ENCODE assay signal across 36 cellular contexts in genomic region chr19:3844596-3844995, GRCh38. TPM values are rescaled to one million over a fixed set of nuclear protein-coding genes. Genes with fewer than 3 reads are reported as not detected.
A peak's percentile ranks its signal among the peaks of the same experiment; 100 is the strongest.
DNase-seq lines count a peak whose midpoint lies in the region; ATAC-seq and TF ChIP-seq lines count a peak whose summit lies in the region.
"Had no signal": no experiment of that assay in that cellular context is flagged by ENCODE, and none has a peak within 500 bp of the region (broad histone marks: within the 10 kb centered on the region; RNA-seq: fewer than 3 reads in every experiment).

No MANE protein-coding gene starts in this region.

- peak; percentile 61 for DNase-seq in NCI-H226
- DNase-seq in amniotic epithelial cell (ENCODE audit: low read depth) = peak; percentile 73
- peak; percentile 71 for DNase-seq in iris pigment epithelial cell (ENCODE audit: low read depth)
- no peak for DNase-seq in posterior cingulate gyrus
- DNase-seq in H9 = no peak
- DNase-seq: activated CD4-positive, alpha-beta T cell treated with anti-CD3 and anti-CD28 coated beads for 48 hours; activated naive CD4-positive, alpha-beta T cell treated with anti-CD3 and anti-CD28 coated beads, Interleukin-2, amount 50 U/mL, for 16 hours; Caco-2; DMS53; GDM1; head of caudate nucleus; midbrain; naive B cell; NCI-H2029; NCI-H526; NK-92 treated with Interleukin-12 subunit alpha and Interleukin-12 subunit beta, amount 100 ng/mL, for 24 hours; PC-3; psoas muscle; SHP77 treated with DMSO at 0.1 percent for 48 hours; sigmoid colon; T1000 had no signal

- H3K56ac ChIP-seq in H9 (ENCODE audit: insufficient read length, low read depth, low read length) = no peak overlapping the region

- ATAC-seq in HG03457 (IDR thresholded peaks at IDR 0.05; ENCODE audit: unreplicated experiment) = no peak
- no peak for ATAC-seq in HG03354 (IDR thresholded peaks at IDR 0.05; ENCODE audit: poor library complexity, severe bottlenecking, unreplicated experiment)
- ATAC-seq: activated T-helper 17 cell treated with anti-CD3 and anti-CD28 coated beads, Interleukin-2, amount 50 U/mL, for 72 hours; foreskin keratinocyte; HCT116; K562; PC-3; psoas muscle; stimulated activated effector memory CD8-positive, alpha-beta T cell treated with anti-CD3 and anti-CD28 coated beads, Interleukin-12 subunit alpha, Interleukin-12 subunit beta, amount 100 ng/mL, for 72 hours had no signal

- no peak overlapping the region for H3K4me3 Mint-ChIP-seq in H9
- H3K4me3 Mint-ChIP-seq: activated T-helper 17 cell treated with anti-CD3 and anti-CD28 coated beads, Interleukin-2, amount 50 U/mL, for 72 hours; naive B cell; stimulated activated effector memory CD8-positive, alpha-beta T cell treated with anti-CD3 and anti-CD28 coated beads, Interleukin-12 subunit alpha, Interleukin-12 subunit beta, amount 100 ng/mL, for 72 hours; type B pancreatic cell had no signal

- H3K4me1 ChIP-seq in H9 (ENCODE audit: insufficient read depth, low read length) = no peaks in the 10 kb centered on the region; the same call in 1 of the 2 replicates
- H3K4me1 ChIP-seq: Caco-2, foreskin keratinocyte, psoas muscle, sigmoid colon had no signal

- H3T11ph ChIP-seq in H9 (ENCODE audit: low read length) = no peak overlapping the region

- no peak overlapping the region for H2AFZ ChIP-seq in H9 (ENCODE audit: low read length)

- H3K27ac ChIP-seq in H9 (ENCODE audit: insufficient read length, low read depth, low read length) = no peak overlapping the region
- H3K27ac ChIP-seq: C4-2B, coronary artery, foreskin keratinocyte, psoas muscle, sigmoid colon had no signal

- no peak overlapping the region for H4K8ac ChIP-seq in H9 (replicated peaks; ENCODE audit: insufficient read length, low read depth, low read length)

- peaks cover 0 to 2% of the 10 kb centered on the region in 2 experiments; a peak in 1 of 5 replicates for H3K9me3 Mint-ChIP-seq in H9
- H3K9me3 Mint-ChIP-seq: activated T-helper 17 cell treated with anti-CD3 and anti-CD28 coated beads, Interleukin-2, amount 50 U/mL, for 72 hours; stimulated activated effector memory CD8-positive, alpha-beta T cell treated with anti-CD3 and anti-CD28 coated beads, Interleukin-12 subunit alpha, Interleukin-12 subunit beta, amount 100 ng/mL, for 72 hours had no signal

- no peak overlapping the region for H4K91ac ChIP-seq in H9 (ENCODE audit: insufficient read length, low read depth, low read length)

- H3K27me3 Mint-ChIP-seq in H9 (ENCODE audit: low read depth) = peaks cover 1% of the 10 kb centered on the region
- H3K27me3 Mint-ChIP-seq: naive B cell had no signal

- H3K27me3 ChIP-seq in H9 (ENCODE audit: insufficient read depth, low read length) = no peaks in the 10 kb centered on the region
- H3K27me3 ChIP-seq: sigmoid colon had no signal

- no peak overlapping the region for H2BK20ac ChIP-seq in H9 (ENCODE audit: low read depth, low read length, poor library complexity, severe bottlenecking)

- H3K27ac Mint-ChIP-seq in H9 = no peak overlapping the region
- H3K27ac Mint-ChIP-seq: activated T-helper 17 cell treated with anti-CD3 and anti-CD28 coated beads, Interleukin-2, amount 50 U/mL, for 72 hours; naive B cell; stimulated activated effector memory CD8-positive, alpha-beta T cell treated with anti-CD3 and anti-CD28 coated beads, Interleukin-12 subunit alpha, Interleukin-12 subunit beta, amount 100 ng/mL, for 72 hours; type B pancreatic cell had no signal

- H3K18ac ChIP-seq in H9 (ENCODE audit: insufficient read length, low read depth, low read length) = no peak overlapping the region

- H3K79me2 ChIP-seq in H9 (ENCODE audit: insufficient read depth, low read length) = no peaks in the 10 kb centered on the region

- no CpG with 5 or more reads among the region's 5 CpGs for WGBS in H9 (ENCODE audit: extremely low coverage, insufficient read length, low lambda C conversion rate)

- no peaks in the 10 kb centered on the region for H3K9me3 ChIP-seq in H9 (ENCODE audit: control insufficient read depth, low read depth, low read length)
- H3K9me3 ChIP-seq: Caco-2, psoas muscle, sigmoid colon had no signal

- H3K79me1 ChIP-seq in H9 (ENCODE audit: insufficient read depth, low read depth, low read length, poor library complexity, severe bottlenecking) = no peaks in the 10 kb centered on the region

- no peak overlapping the region for H3K14ac ChIP-seq in H9 (ENCODE audit: insufficient read depth, low read length)

- H2BK120ac ChIP-seq in H9 (ENCODE audit: low read depth, low read length, poor library complexity, severe bottlenecking) = no peak overlapping the region

- no peak overlapping the region for H3K9ac ChIP-seq in H9 (ENCODE audit: extremely low read depth, insufficient read length, low read length)

- no peak overlapping the region for H2BK15ac ChIP-seq in H9 (ENCODE audit: low read depth, low read length)

- no peak overlapping the region for H3K23ac ChIP-seq in H9 (ENCODE audit: insufficient read length, low read depth, low read length)

- H3K4me2 ChIP-seq in H9 (ENCODE audit: insufficient read depth, insufficient read length, low read length) = no peak overlapping the region

- H2AK5ac ChIP-seq in H9 (ENCODE audit: insufficient read length, low read length) = no peak overlapping the region

- no peaks in the 10 kb centered on the region for H3K4me1 Mint-ChIP-seq in H9
- H3K4me1 Mint-ChIP-seq: activated T-helper 17 cell treated with anti-CD3 and anti-CD28 coated beads, Interleukin-2, amount 50 U/mL, for 72 hours; naive B cell; stimulated activated effector memory CD8-positive, alpha-beta T cell treated with anti-CD3 and anti-CD28 coated beads, Interleukin-12 subunit alpha, Interleukin-12 subunit beta, amount 100 ng/mL, for 72 hours had no signal

- H2BK12ac ChIP-seq in H9 (ENCODE audit: insufficient read length, low read depth, low read length) = no peak overlapping the region

- peaks cover 0 to 1% (median 0%) of the 10 kb centered on the region in 3 experiments; a peak in 2 of 7 replicates for H3K36me3 Mint-ChIP-seq in H9 (ENCODE audit: insufficient read depth in 1 of 3, low read depth in 3 of 3)
- H3K36me3 Mint-ChIP-seq: naive B cell; stimulated activated effector memory CD8-positive, alpha-beta T cell treated with anti-CD3 and anti-CD28 coated beads, Interleukin-12 subunit alpha, Interleukin-12 subunit beta, amount 100 ng/mL, for 72 hours; type B pancreatic cell had no signal

- no peak for TF ChIP-seq CTCF in H9 (conservative IDR thresholded peaks at IDR 0.05)

- no peaks in the 10 kb centered on the region for H3K23me2 ChIP-seq in H9 (ENCODE audit: insufficient read length, low read depth, low read length, poor library complexity, severe bottlenecking)

- no peaks in the 10 kb centered on the region for H4K20me1 ChIP-seq in H9 (ENCODE audit: control insufficient read depth, insufficient read depth, insufficient read length)

- intact Hi-C loops in posterior cingulate gyrus (cut with DNase I) = no loop called here

- no peak overlapping the region for H3K4ac ChIP-seq in H9 (ENCODE audit: low read depth, low read length)

- no peak overlapping the region for H4K5ac ChIP-seq in H9 (ENCODE audit: insufficient read length, low read depth, low read length)

- H2BK5ac ChIP-seq in H9 (ENCODE audit: insufficient read length, low read length) = no peak overlapping the region

RNA-seq across cellular contexts. Expression of gene ZFR2, which starts 24.2 kb away (rescaled TPM):
- 18.3 and 18.5 TPM in 2 replicates for total RNA-seq in H9 (2021)
- total RNA-seq: Caco-2, foreskin keratinocyte, HT1080, MCF 10A, PC-3, psoas muscle, subcutaneous adipose tissue had no signal

RNA-seq across cellular contexts. Expression of gene ATCAY, which starts 35.9 kb away (rescaled TPM):
- 12.2 and 13.9 TPM in 2 replicates for total RNA-seq in H9 (2021)
- total RNA-seq: activated T-helper 17 cell treated with anti-CD3 and anti-CD28 coated beads, Interleukin-2, amount 50 U/mL, for 72 hours; Caco-2; foreskin keratinocyte; HT1080; K562; kidney epithelial cell; lower leg skin; MCF 10A; PC-3; psoas muscle; subcutaneous adipose tissue had no signal

RNA-seq across cellular contexts. Expression of gene MATK, which starts 58.4 kb away (rescaled TPM):
- 11.0 and 13.5 TPM in 2 replicates for total RNA-seq in H9 (2021)
- total RNA-seq: foreskin keratinocyte, HT1080, MCF 10A, PC-3 had no signal

Comparison
In these comparisons a context has a peak if more than half of its experiments do, and no peak if none do; other contexts are left out.
1. DNase-seq: peak in NCI-H226 (single experiment), amniotic epithelial cell (single experiment) and iris pigment epithelial cell (single experiment); none in posterior cingulate gyrus (0 of 10) and H9 (single experiment).